ENCODE assay signal across 16 cellular contexts in genomic region chr16:85211247-85211910, GRCh38.
DNase-seq lines count a peak whose midpoint lies in the region; ATAC-seq and TF ChIP-seq lines count a peak whose summit lies in the region.
"Had no signal": no experiment of that assay in that cellular context is flagged by ENCODE, and none has a peak within 500 bp of the region (broad histone marks: within the 10 kb centered on the region; RNA-seq: fewer than 3 reads in every experiment).

No MANE protein-coding gene starts in this region.

- ATAC-seq in HG02610 (IDR thresholded peaks at IDR 0.05; ENCODE audit: unreplicated experiment), result no peak
- ATAC-seq: esophagus mucosa had no signal

- H3K23ac ChIP-seq in mesenchymal stem cell (ENCODE audit: low read length in 2 of 2), result no peak overlapping the region

- peak overlapping the region; percentile 89 for H3K27ac Mint-ChIP-seq in HFFc6
- no peak overlapping the region for H3K27ac Mint-ChIP-seq in CD4-positive, alpha-beta memory T cell

- H2AFZ ChIP-seq in mammary epithelial cell (ENCODE audit: low read depth, low read length), result no peak overlapping the region
- H2AFZ ChIP-seq in mesenchymal stem cell (ENCODE audit: low read depth, low read length), result no peak overlapping the region

- H3K36me3 ChIP-seq in mammary epithelial cell (ENCODE audit: insufficient read depth, low read length) (no peaks in the 10 kb centered on the region), mesenchymal stem cell (ENCODE audit: control insufficient read depth in 1 of 2, insufficient read depth in 2 of 2, low read depth in 1 of 2, low read length in 2 of 2) (peaks cover 0 to 20% of the 10 kb centered on the region in 2 experiments)
- H3K36me3 ChIP-seq in CD4-positive, alpha-beta memory T cell (ENCODE audit: insufficient read depth, low read length), result no peaks in the 10 kb centered on the region

- H4K8ac ChIP-seq in mesenchymal stem cell (ENCODE audit: low read length), result peak overlapping the region; percentile 24

- H2BK120ac ChIP-seq in mesenchymal stem cell (ENCODE audit: low read depth, low read length), result peak overlapping the region; percentile 50

- H2BK5ac ChIP-seq in mesenchymal stem cell (ENCODE audit: low read depth, low read length, poor library complexity, severe bottlenecking), result no peak overlapping the region

- H3K4me1 ChIP-seq in mammary epithelial cell (ENCODE audit: insufficient read depth, low read length), result peaks cover 10% of the 10 kb centered on the region
- H3K4me1 ChIP-seq in mesenchymal stem cell (ENCODE audit: control insufficient read depth, insufficient read depth, low read depth, low read length), result peaks cover 69% of the 10 kb centered on the region
- H3K4me1 ChIP-seq in CD4-positive, alpha-beta memory T cell (ENCODE audit: insufficient read depth, low read length), result no peaks in the 10 kb centered on the region

- H2BK12ac ChIP-seq in mesenchymal stem cell (ENCODE audit: low read length in 2 of 2), result peak overlapping the region; percentile 65 to 91

- no peaks in the 10 kb centered on the region for H3K9me3 Mint-ChIP-seq in HFFc6
- peaks cover 0 to 7% (median under 1%) of the 10 kb centered on the region in 8 donors for H3K9me3 Mint-ChIP-seq in CD4-positive, alpha-beta memory T cell

- H3K4me1 Mint-ChIP-seq in HFFc6 (ENCODE audit: low read depth), result peaks cover 49% of the 10 kb centered on the region
- no peaks in the 10 kb centered on the region for H3K4me1 Mint-ChIP-seq in CD4-positive, alpha-beta memory T cell

- peaks cover 2% of the 10 kb centered on the region for H3K27me3 Mint-ChIP-seq in HFFc6 (ENCODE audit: insufficient read depth)
- H3K27me3 Mint-ChIP-seq in CD4-positive, alpha-beta memory T cell, result peaks cover 2 to 5% of the 10 kb centered on the region in 2 donors

- TF ChIP-seq CTCF in AG04450 (IDR thresholded peaks at IDR 0.05; ENCODE audit: low read depth, low read length), result no peak
- no peak for TF ChIP-seq CTCF in HFFc6 (IDR thresholded peaks at IDR 0.05)
- no peak for TF ChIP-seq CTCF in mammary epithelial cell (conservative IDR thresholded peaks at IDR 0.05 in 1 of 2, IDR thresholded peaks at IDR 0.05 in 1 of 2; ENCODE audit: extremely low read depth in 1 of 2, insufficient read depth in 1 of 2, low read depth in 1 of 2, low read length in 2 of 2)

- H4K91ac ChIP-seq in mesenchymal stem cell (ENCODE audit: low read length), result peak overlapping the region; percentile 23

- peak overlapping the region; percentile 30 to 42 for H3K4ac ChIP-seq in mesenchymal stem cell (ENCODE audit: low read depth in 1 of 2, low read length in 2 of 2)

- intact Hi-C loops in mammary epithelial cell (cut with micrococcal nuclease), result no loop called here
- intact Hi-C loops in CD4-positive, alpha-beta memory T cell (cut with micrococcal nuclease), result no loop called here

- H3K4me3 ChIP-seq in AG04450 (ENCODE audit: low read depth, low read length) (no peak overlapping the region), mammary epithelial cell (replicated peaks in 1 of 3; ENCODE audit: insufficient read depth in 1 of 3, low read depth in 2 of 3, low read length in 3 of 3) (no peak overlapping the region), mesenchymal stem cell (ENCODE audit: insufficient read depth in 1 of 2, low read depth in 1 of 2, low read length in 2 of 2) (no peak overlapping the region)
- H3K4me3 ChIP-seq in CD4-positive, alpha-beta memory T cell (ENCODE audit: low read length in 2 of 2), result no peak overlapping the region
- H3K4me3 ChIP-seq: skin epidermis had no signal

- BruUV-seq in mammary epithelial cell (replicated peaks; lab: Mats Ljungman, UMichigan), result no TSS peak

- H3K79me1 ChIP-seq in mesenchymal stem cell (replicated peaks; ENCODE audit: low read length, poor library complexity, severe bottlenecking), result peaks cover 20% of the 10 kb centered on the region

- peaks cover 9% of the 10 kb centered on the region; the same call in 1 of the 2 replicates for H3K36me3 Mint-ChIP-seq in HFFc6 (ENCODE audit: low read depth)
- H3K36me3 Mint-ChIP-seq in CD4-positive, alpha-beta memory T cell, result no peaks in the 10 kb centered on the region

- DNase-seq in AG04450 (ENCODE audit: low read depth, low spot score) (no peak), HFFc6 (peak; percentile 56), mammary epithelial cell (peak; percentile 38), mesenchymal stem cell (peak; percentile 63), ecto neural progenitor cell (ENCODE audit: low spot score) (no peak), GDM1 (lab: John Stamatoyannopoulos, UW) (no peak)
- DNase-seq in CD4-positive, alpha-beta memory T cell, result no peak
- DNase-seq: activated CD8-positive, alpha-beta memory T cell treated with anti-CD3 and anti-CD28 coated beads for 24 hours; activated gamma-delta T cell; AML-193; DMS153; NCI-H2171 treated with DMSO at 0.1 percent for 48 hours; substantia nigra had no signal

- dilution Hi-C loops in mammary epithelial cell (cut with HindIII; ENCODE audit: low sequenced_read_pairs), result no loop called here

- no peaks in the 10 kb centered on the region for H3K27me3 ChIP-seq in AG04450 (ENCODE audit: control insufficient read depth, insufficient read depth, low read length)
- H3K27me3 ChIP-seq in mammary epithelial cell (ENCODE audit: insufficient read depth, low read length), result no peaks in the 10 kb centered on the region
- H3K27me3 ChIP-seq in mesenchymal stem cell (ENCODE audit: control insufficient read depth in 1 of 2, insufficient read depth in 1 of 2, low read length in 2 of 2), result no peaks in the 10 kb centered on the region
- no peaks in the 10 kb centered on the region for H3K27me3 ChIP-seq in CD4-positive, alpha-beta memory T cell (ENCODE audit: insufficient read depth, low read length)

- H3K4me2 ChIP-seq in mammary epithelial cell (ENCODE audit: insufficient read depth, low read depth, low read length) (no peak overlapping the region), mesenchymal stem cell (ENCODE audit: low read length, poor library complexity, severe bottlenecking) (no peak overlapping the region)

- peak overlapping the region in 1 of 2 experiments; percentile 26 for H3K14ac ChIP-seq in mesenchymal stem cell (ENCODE audit: low read length in 2 of 2)

- POLR2A ChIA-PET in AG04450 (lab: Yijun Ruan, JAX), result interaction anchor here (0.6 to 1.9 kb wide), 8 partner anchors 8 to 292 kb away, joined by 3 to 9 read pairs (median 5); no protein-coding TSS in a partner anchor
- POLR2A ChIA-PET in CD4-positive, alpha-beta memory T cell (lab: Charles Lee; ENCODE audit: partially characterized antibody), result no interaction called here

- 97% methylated on average over 20 of the region's 20 CpGs for WGBS in mammary epithelial cell (ENCODE audit: low coverage, missing lambda C conversion rate)
- 94% methylated on average over 20 of the region's 20 CpGs for WGBS in mesenchymal stem cell

- peak overlapping the region; percentile 48 to 81 for H3K18ac ChIP-seq in mesenchymal stem cell (ENCODE audit: low read depth in 1 of 2, low read length in 2 of 2)

- H2BK15ac ChIP-seq in mesenchymal stem cell (ENCODE audit: low read depth, poor library complexity, severe bottlenecking), result peak overlapping the region; percentile 55

- H3K27ac ChIP-seq in AG04450 (ENCODE audit: low read depth, low read length) (peak overlapping the region; percentile 40), mammary epithelial cell (ENCODE audit: insufficient read depth, low read depth, low read length) (no peak overlapping the region), mesenchymal stem cell (ENCODE audit: low read length, poor library complexity, severe bottlenecking) (peak overlapping the region; percentile 42)
- H3K27ac ChIP-seq in CD4-positive, alpha-beta memory T cell (ENCODE audit: low read depth, low read length), result no peak overlapping the region

- no peaks in the 10 kb centered on the region for H4K20me1 ChIP-seq in mammary epithelial cell (ENCODE audit: insufficient read depth, low read length)

- peak overlapping the region; percentile 62 for H2AK5ac ChIP-seq in mesenchymal stem cell (ENCODE audit: low read length, severe bottlenecking)

- in situ Hi-C loops in mammary epithelial cell (cut with MboI; ENCODE audit: low sequenced_read_pairs in 2 of 2), result no loop called here

- H3K79me2 ChIP-seq in mammary epithelial cell (ENCODE audit: insufficient read depth, low read length), result no peaks in the 10 kb centered on the region

- CTCF ChIA-PET in AG04450 (lab: Charles Lee) (no interaction called here), mammary epithelial cell (lab: Charles Lee; ENCODE audit: low non-redundant PET) (no interaction called here)
- CTCF ChIA-PET in CD4-positive, alpha-beta memory T cell (lab: Charles Lee; ENCODE audit: partially characterized antibody), result no interaction called here

- H3K9me3 ChIP-seq in AG04450 (ENCODE audit: control insufficient read depth, insufficient read depth, low read length) (peaks cover 4% of the 10 kb centered on the region; the same call in 1 of the 2 replicates), mammary epithelial cell (replicated peaks; ENCODE audit: insufficient read depth, low read length) (no peaks in the 10 kb centered on the region), mesenchymal stem cell (ENCODE audit: control insufficient read depth, low read length) (no peaks in the 10 kb centered on the region)
- H3K9me3 ChIP-seq in CD4-positive, alpha-beta memory T cell (ENCODE audit: control insufficient read depth in 1 of 2, low read length in 2 of 2), result no peaks in the 10 kb centered on the region

- peak overlapping the region; percentile 28; the same call in 1 of the 2 replicates for H3K4me3 Mint-ChIP-seq in HFFc6
- no peak overlapping the region for H3K4me3 Mint-ChIP-seq in CD4-positive, alpha-beta memory T cell

- H3K9ac ChIP-seq in mammary epithelial cell (ENCODE audit: insufficient read depth, low read length) (no peak overlapping the region), mesenchymal stem cell (ENCODE audit: low read length) (peak overlapping the region; percentile 70)

Comparison
In these comparisons a context has a peak if more than half of its experiments do, and no peak if none do; other contexts are left out.
1. DNase-seq: peak in HFFc6 (single experiment), mammary epithelial cell (single experiment) and mesenchymal stem cell (single experiment); none in AG04450 (single experiment), CD4-positive, alpha-beta memory T cell (0 of 5), ecto neural progenitor cell (single experiment) and GDM1 (single experiment).
2. H3K27ac ChIP-seq: peak in AG04450 (single experiment) and mesenchymal stem cell (single experiment); none in mammary epithelial cell (single experiment) and CD4-positive, alpha-beta memory T cell (single experiment).